In the genomic region with DNA sequence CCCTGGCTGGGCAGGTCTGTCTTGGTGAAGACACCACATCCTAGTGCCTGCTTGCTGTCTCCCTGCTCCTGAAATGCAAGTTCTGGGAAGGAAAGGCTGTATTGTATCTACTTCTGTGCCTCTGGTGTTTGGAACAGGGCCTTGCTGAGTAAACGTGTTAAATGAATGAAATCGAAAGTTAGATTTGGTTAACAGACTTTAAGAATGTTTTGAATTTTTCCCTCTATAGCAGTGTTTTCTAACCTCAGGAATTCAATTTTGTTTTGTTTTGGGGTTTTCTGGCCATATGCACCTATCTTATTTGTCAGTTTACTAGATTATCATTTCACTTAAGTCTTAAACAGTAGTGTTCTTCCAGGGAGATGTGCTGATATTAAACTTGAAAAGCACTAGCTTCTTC, we compare ENCODE assay signal across 17 cellular contexts. TPM values are rescaled to one million over a fixed set of nuclear protein-coding genes. Genes with fewer than 3 reads are reported as not detected.
DNase-seq lines count a peak whose midpoint lies in the region; FAIRE-seq and TF ChIP-seq lines count a peak whose summit lies in the region.
"Had no signal": no experiment of that assay in that cellular context is flagged by ENCODE, and none has a peak within 500 bp of the region (broad histone marks: within the 10 kb centered on the region; RNA-seq: fewer than 3 reads in every experiment).

No MANE protein-coding gene starts in this region.

- no peaks in the 10 kb centered on the region for H3K27me3 ChIP-seq in SJSA1 (replicated peaks)
- H3K27me3 ChIP-seq in endodermal cell (ENCODE audit: control insufficient read depth, insufficient read depth, low read length, poor library complexity, severe bottlenecking), result no peaks in the 10 kb centered on the region
- H3K27me3 ChIP-seq: BLaER1 treated with 17β-estradiol and CSF1 and Interleukin-3, amounts not matched to agents 10 nM and 100 nM; Peyer's patch had no signal

- H3K9me3 Mint-ChIP-seq in endodermal cell (no peaks in the 10 kb centered on the region), osteocyte (ENCODE audit: unreplicated experiment) (no peaks in the 10 kb centered on the region)
- H3K9me3 Mint-ChIP-seq: IgD-negative memory B cell had no signal

- H3K4me1 Mint-ChIP-seq in endodermal cell, result no peaks in the 10 kb centered on the region
- H3K4me1 Mint-ChIP-seq in osteocyte (ENCODE audit: unreplicated experiment), result peaks cover 60% of the 10 kb centered on the region

- H3K36me3 ChIP-seq in SJSA1, result peaks cover 34% of the 10 kb centered on the region
- peaks cover 33% of the 10 kb centered on the region for H3K36me3 ChIP-seq in endodermal cell (ENCODE audit: control insufficient read depth, insufficient read depth, low read length)

- peak; percentile 48 for DNase-seq in EH (ENCODE audit: low read depth)
- DNase-seq in SJSA1 (ENCODE audit: low read depth in 1 of 2, low spot score in 2 of 2), result peak in 1 of 2 experiments; percentile 73
- DNase-seq in endodermal cell, result no peak
- DNase-seq in osteocyte (ENCODE audit: extremely low spot score, unreplicated experiment), result no peak
- no peak for DNase-seq in urothelium cell line (ENCODE audit: low spot score)
- DNase-seq in LoVo (ENCODE audit: low spot score), result no peak
- DNase-seq in activated T-cell treated with anti-CD3 and anti-CD28 coated beads, Interleukin-2, amount 50 U/mL, for 1 hour, result no peak
- no peak for DNase-seq in activated effector memory CD4-positive, alpha-beta T cell treated with anti-CD3 and anti-CD28 coated beads, Interleukin-2, amount 50 U/mL, for 16 hours
- DNase-seq: HCEC 1CT, NCI-H1048, NCI-H446, NCI-H774, Peyer's patch, SHP77 treated with DMSO at 0.1 percent for 48 hours had no signal

- no peak for FAIRE-seq in urothelium cell line (lab: Jason Lieb, UNC)
- FAIRE-seq: GM12891 had no signal

- H3K27ac Mint-ChIP-seq in endodermal cell (peak overlapping the region; percentile 33), osteocyte (ENCODE audit: unreplicated experiment) (peak overlapping the region; percentile 53)

- no peak overlapping the region for H3K9ac ChIP-seq in endodermal cell (ENCODE audit: extremely low read depth, low read length, poor library complexity, severe bottlenecking)
- H3K9ac ChIP-seq: BLaER1 treated with 17β-estradiol and CSF1 and Interleukin-3, amounts not matched to agents 10 nM and 100 nM had no signal

- TF ChIP-seq CTCF in endodermal cell (conservative IDR thresholded peaks at IDR 0.05) (no peak), osteocyte (IDR thresholded peaks at IDR 0.05) (no peak)

- H3K4me1 ChIP-seq in SJSA1 (replicated peaks) (peaks cover 63% of the 10 kb centered on the region), endodermal cell (ENCODE audit: control insufficient read depth, insufficient read depth, low read length) (no peaks in the 10 kb centered on the region)
- H3K4me1 ChIP-seq: Peyer's patch had no signal

- peaks cover 25% of the 10 kb centered on the region for H3K36me3 Mint-ChIP-seq in endodermal cell (ENCODE audit: low read depth)
- peaks cover 24% of the 10 kb centered on the region for H3K36me3 Mint-ChIP-seq in osteocyte (ENCODE audit: unreplicated experiment)

- peak overlapping the region; percentile 30 for H3K27ac ChIP-seq in SJSA1
- no peak overlapping the region for H3K27ac ChIP-seq in endodermal cell (ENCODE audit: low read depth, low read length)
- H3K27ac ChIP-seq: BLaER1 treated with 17β-estradiol and CSF1 and Interleukin-3, amounts not matched to agents 10 nM and 100 nM had no signal

- 95 to 100% methylated on average over 2 of the region's 2 CpGs for WGBS in endodermal cell (ENCODE audit: insufficient coverage in 1 of 2, insufficient read length in 1 of 2), 2 experiments

- H3K9me3 ChIP-seq in SJSA1 (replicated peaks) (no peaks in the 10 kb centered on the region), endodermal cell (ENCODE audit: control insufficient read depth, low read length) (no peaks in the 10 kb centered on the region)
- H3K9me3 ChIP-seq: Peyer's patch had no signal

- H3K27me3 Mint-ChIP-seq in endodermal cell (ENCODE audit: insufficient read depth), result no peaks in the 10 kb centered on the region
- no peaks in the 10 kb centered on the region for H3K27me3 Mint-ChIP-seq in osteocyte (ENCODE audit: unreplicated experiment)
- H3K27me3 Mint-ChIP-seq: IgD-negative memory B cell had no signal

- no peak overlapping the region for H3K4me3 Mint-ChIP-seq in endodermal cell
- no peak overlapping the region for H3K4me3 Mint-ChIP-seq in osteocyte (ENCODE audit: unreplicated experiment)

- H3K4me3 ChIP-seq in SJSA1, result no peak overlapping the region
- H3K4me3 ChIP-seq in endodermal cell (ENCODE audit: low read length), result no peak overlapping the region
- H3K4me3 ChIP-seq: BLaER1 treated with 17β-estradiol and CSF1 and Interleukin-3, amounts not matched to agents 10 nM and 100 nM; Peyer's patch had no signal

RNA-seq across cellular contexts. Expression of a gene that starts 20.7 kb away (rescaled TPM):
- total RNA-seq in SJSA1 (2014; rRNA removed; shearing (Covaris generic)), result 74.3 and 74.5 TPM in 2 replicates
- 10 to 100 TPM; 36.4 to 51.4 TPM for total RNA-seq in endodermal cell
- 31.1 TPM for polyA plus RNA-seq in endodermal cell (2013, experiment 1 of 2)
- 31.1 TPM for polyA plus RNA-seq in endodermal cell (2013, experiment 2 of 2)
- total RNA-seq in osteocyte, result 54.5 and 70.1 TPM in 2 replicates
